6 cellular contexts compared by ENCODE assay signal in the genomic region with DNA sequence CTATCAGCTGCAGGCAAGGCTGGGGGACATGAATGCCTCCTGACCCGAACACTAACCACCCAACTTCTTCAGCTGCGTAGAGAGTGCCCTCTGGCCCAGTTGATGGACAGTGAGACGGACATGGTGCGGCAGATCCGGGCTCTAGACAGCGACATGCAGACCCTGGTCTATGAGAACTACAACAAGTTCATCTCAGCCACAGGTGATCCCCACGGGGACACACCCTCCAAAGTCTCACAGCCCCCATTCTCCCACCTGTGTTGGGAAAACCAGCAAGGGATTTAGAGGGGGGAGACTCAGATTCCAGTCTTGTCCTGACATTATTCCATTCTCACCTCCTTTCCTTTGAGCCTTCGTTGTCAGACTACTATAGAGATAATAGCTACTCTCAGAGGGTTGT. TPM values are rescaled to one million over a fixed set of nuclear protein-coding genes. Genes with fewer than 3 reads are reported as not detected.
A peak's percentile ranks its signal among the peaks of the same experiment; 100 is the strongest.
DNase-seq lines count a peak whose midpoint lies in the region; ATAC-seq, FAIRE-seq and TF ChIP-seq lines count a peak whose summit lies in the region.

No MANE protein-coding gene starts in this region.

- in situ Hi-C loops in GM13976 (cut with MboI; ENCODE audit: low sequenced_read_pairs, unreplicated experiment), result no loop called here

- WGBS in A549 (ENCODE audit: missing lambda C conversion rate), result 56% methylated on average over 8 of the region's 8 CpGs

- peaks cover 17% of the 10 kb centered on the region for H3K36me3 ChIP-seq in iPS-20b (ENCODE audit: insufficient read depth, low read depth, low read length)

- H3K4me3 ChIP-seq in A549 (peak overlapping the region; percentile 95), iPS-20b (ENCODE audit: low read length) (peak overlapping the region; percentile 81)

- ATAC-seq in A549, result peak; percentile 26 to 28; a peak in 4 of 6 replicates
- ATAC-seq in SK-N-SH treated with all-trans-retinoic acid at 6 μM for 48 hours, result peak; percentile 5; the same call in 2 of the 3 replicates
- ATAC-seq in GM18907 (IDR thresholded peaks at IDR 0.05; ENCODE audit: unreplicated experiment), result no peak

- FAIRE-seq in A549 (lab: Jason Lieb, UNC) (no peak), HTR-8/SVneo (lab: Jason Lieb, UNC) (no peak)

- DNase-seq in A549 (ENCODE audit: low read depth in 1 of 2, low spot score in 1 of 2) (no peak), GM13976 (ENCODE audit: low spot score) (no peak), HTR-8/SVneo (ENCODE audit: insufficient read length, low spot score) (no peak)

- H3K4me1 ChIP-seq in A549 (peaks cover 8% of the 10 kb centered on the region; the same call in 1 of the 3 replicates), iPS-20b (ENCODE audit: insufficient read depth, low read length) (0 out of 2 replicates have a peak, but pooled peaks cover 4% of the 10 kb centered on the region)

- H3K9ac ChIP-seq in iPS-20b (ENCODE audit: low read depth, low read length), result no peak overlapping the region; the same call in 1 of the 2 replicates

- H3K4me2 ChIP-seq in A549, result peak overlapping the region; percentile 98

- no peaks in the 10 kb centered on the region for H3K9me3 ChIP-seq in A549
- H3K9me3 ChIP-seq in iPS-20b (ENCODE audit: insufficient read depth, low read depth, low read length), result no peaks in the 10 kb centered on the region

- POLR2A ChIA-PET in A549 (lab: Yijun Ruan, JAX), result interaction anchor here (0.7 to 3.0 kb wide), 2 partner anchors 15 to 16 kb away, joined by 3 to 8 read pairs; a partner anchor contains a TSS

- H3K27ac ChIP-seq in A549, result peak overlapping the region; percentile 95 to 96
- H3K27ac ChIP-seq in iPS-20b (ENCODE audit: low read length), result no peak overlapping the region

- no peak for TF ChIP-seq POLR2A in A549 (IDR thresholded peaks at IDR 0.05; ENCODE audit: low read length)

- H3K27me3 ChIP-seq in iPS-20b (ENCODE audit: insufficient read depth, low read length), result no peaks in the 10 kb centered on the region

- CTCF ChIA-PET in A549 (lab: Yijun Ruan, JAX), result interaction anchor here (1.0 to 9.2 kb wide), 5 partner anchors 9 to 82 kb away, joined by 3 to 153 read pairs (median 5); a partner anchor contains a TSS

- TF ChIP-seq EP300 in A549 (IDR thresholded peaks at IDR 0.05), result no peak

- no peak for TF ChIP-seq CTCF in A549 (IDR thresholded peaks at IDR 0.05)
- TF ChIP-seq CTCF in GM13976 (IDR thresholded peaks at IDR 0.05; ENCODE audit: borderline replicate concordance, control extremely low read depth, extremely low read depth, insufficient read depth, missing control alignments), result no peak

- no peak for TF ChIP-seq RAD21 in A549 (conservative IDR thresholded peaks at IDR 0.05 in 1 of 2, IDR thresholded peaks at IDR 0.05 in 1 of 2)

TF ChIP-seq in A549, 52 proteins besides CTCF, POLR2A, EP300 and RAD21 (continues in another document):
- TF ChIP-seq NPAS2 (CRISPR knock-in tag; IDR thresholded peaks at IDR 0.05; ENCODE audit: borderline replicate concordance) (no peak), RARB (CRISPR knock-in tag; IDR thresholded peaks at IDR 0.05) (no peak), NR3C1 (IDR thresholded peaks at IDR 0.05) (no peak), POLR2AphosphoS2 (conservative IDR thresholded peaks at IDR 0.05; ENCODE audit: low read length) (no peak), CBX8 (IDR thresholded peaks at IDR 0.05) (no peak)
- TF ChIP-seq, protein P1, sequence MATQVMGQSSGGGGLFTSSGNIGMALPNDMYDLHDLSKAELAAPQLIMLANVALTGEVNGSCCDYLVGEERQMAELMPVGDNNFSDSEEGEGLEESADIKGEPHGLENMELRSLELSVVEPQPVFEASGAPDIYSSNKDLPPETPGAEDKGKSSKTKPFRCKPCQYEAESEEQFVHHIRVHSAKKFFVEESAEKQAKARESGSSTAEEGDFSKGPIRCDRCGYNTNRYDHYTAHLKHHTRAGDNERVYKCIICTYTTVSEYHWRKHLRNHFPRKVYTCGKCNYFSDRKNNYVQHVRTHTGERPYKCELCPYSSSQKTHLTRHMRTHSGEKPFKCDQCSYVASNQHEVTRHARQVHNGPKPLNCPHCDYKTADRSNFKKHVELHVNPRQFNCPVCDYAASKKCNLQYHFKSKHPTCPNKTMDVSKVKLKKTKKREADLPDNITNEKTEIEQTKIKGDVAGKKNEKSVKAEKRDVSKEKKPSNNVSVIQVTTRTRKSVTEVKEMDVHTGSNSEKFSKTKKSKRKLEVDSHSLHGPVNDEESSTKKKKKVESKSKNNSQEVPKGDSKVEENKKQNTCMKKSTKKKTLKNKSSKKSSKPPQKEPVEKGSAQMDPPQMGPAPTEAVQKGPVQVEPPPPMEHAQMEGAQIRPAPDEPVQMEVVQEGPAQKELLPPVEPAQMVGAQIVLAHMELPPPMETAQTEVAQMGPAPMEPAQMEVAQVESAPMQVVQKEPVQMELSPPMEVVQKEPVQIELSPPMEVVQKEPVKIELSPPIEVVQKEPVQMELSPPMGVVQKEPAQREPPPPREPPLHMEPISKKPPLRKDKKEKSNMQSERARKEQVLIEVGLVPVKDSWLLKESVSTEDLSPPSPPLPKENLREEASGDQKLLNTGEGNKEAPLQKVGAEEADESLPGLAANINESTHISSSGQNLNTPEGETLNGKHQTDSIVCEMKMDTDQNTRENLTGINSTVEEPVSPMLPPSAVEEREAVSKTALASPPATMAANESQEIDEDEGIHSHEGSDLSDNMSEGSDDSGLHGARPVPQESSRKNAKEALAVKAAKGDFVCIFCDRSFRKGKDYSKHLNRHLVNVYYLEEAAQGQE (IDR thresholded peaks at IDR 0.05), result no peak

TF ChIP-seq in SK-N-SH treated with all-trans-retinoic acid at 6 μM for 48 hours, 23 proteins besides CTCF, POLR2A, EP300 and RAD21:
- TF ChIP-seq TCF4 (CRISPR knock-in tag; IDR thresholded peaks at IDR 0.05; ENCODE audit: borderline replicate concordance), result no peak
- no peak for TF ChIP-seq ZC3H10 (CRISPR knock-in tag; IDR thresholded peaks at IDR 0.05)
- TF ChIP-seq TOX (CRISPR knock-in tag; IDR thresholded peaks at IDR 0.05; ENCODE audit: borderline replicate concordance), result no peak
- TF ChIP-seq SNAI2 (CRISPR knock-in tag; IDR thresholded peaks at IDR 0.05), result no peak
- TF ChIP-seq ISL1 (CRISPR knock-in tag; IDR thresholded peaks at IDR 0.05), result no peak
- TF ChIP-seq ZNF70 (CRISPR knock-in tag; IDR thresholded peaks at IDR 0.05), result no peak
- TF ChIP-seq ZFP30 (CRISPR knock-in tag; IDR thresholded peaks at IDR 0.05), result no peak
- no peak for TF ChIP-seq CSDC2 (CRISPR knock-in tag; IDR thresholded peaks at IDR 0.05)
- no peak for TF ChIP-seq PPARA (CRISPR knock-in tag; IDR thresholded peaks at IDR 0.05; ENCODE audit: borderline replicate concordance)
- TF ChIP-seq, protein P2, sequence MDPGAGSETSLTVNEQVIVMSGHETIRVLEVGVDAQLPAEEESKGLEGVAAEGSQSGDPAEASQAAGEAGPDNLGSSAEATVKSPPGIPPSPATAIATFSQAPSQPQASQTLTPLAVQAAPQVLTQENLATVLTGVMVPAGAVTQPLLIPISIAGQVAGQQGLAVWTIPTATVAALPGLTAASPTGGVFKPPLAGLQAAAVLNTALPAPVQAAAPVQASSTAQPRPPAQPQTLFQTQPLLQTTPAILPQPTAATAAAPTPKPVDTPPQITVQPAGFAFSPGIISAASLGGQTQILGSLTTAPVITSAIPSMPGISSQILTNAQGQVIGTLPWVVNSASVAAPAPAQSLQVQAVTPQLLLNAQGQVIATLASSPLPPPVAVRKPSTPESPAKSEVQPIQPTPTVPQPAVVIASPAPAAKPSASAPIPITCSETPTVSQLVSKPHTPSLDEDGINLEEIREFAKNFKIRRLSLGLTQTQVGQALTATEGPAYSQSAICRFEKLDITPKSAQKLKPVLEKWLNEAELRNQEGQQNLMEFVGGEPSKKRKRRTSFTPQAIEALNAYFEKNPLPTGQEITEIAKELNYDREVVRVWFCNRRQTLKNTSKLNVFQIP (CRISPR knock-in tag; IDR thresholded peaks at IDR 0.05; ENCODE audit: borderline replicate concordance, low read depth), result no peak
- no peak for TF ChIP-seq RARB (CRISPR knock-in tag; IDR thresholded peaks at IDR 0.05)
- no peak for TF ChIP-seq ZFP3 (CRISPR knock-in tag; IDR thresholded peaks at IDR 0.05)
TF ChIP-seq in SK-N-SH treated with all-trans-retinoic acid at 6 μM for 48 hours: peak in this region for 0.

RNA-seq across cellular contexts. Expression of a gene that starts 0.9 kb away (rescaled TPM):
- polyA plus RNA-seq in A549 (2011; rRNA removed) (37.2 and 44.7 TPM in 2 replicates), A549 (2017; fragmentation: RNase III; extraction: RNeasy Plus Mini Kit Qiagen cat#74134 plus additional on column Dnase treatment) (46.7 to 51.7 TPM (median 51.0 TPM) in 3 replicates)
- polyA plus RNA-seq in A549 (2012; cell fraction: cytosol; rRNA removed), result 64.6 and 84.0 TPM in 2 replicates
- polyA plus RNA-seq in A549 (2012; cell fraction: nucleus; rRNA removed), result 183 and 198 TPM in 2 replicates
- polyA minus RNA-seq in A549 (2011; rRNA and poly(A)+ RNA removed), result 118 and 162 TPM in 2 replicates

RNA-seq across cellular contexts. Expression of a gene that starts 12.9 kb away (rescaled TPM):
- polyA plus RNA-seq in A549 (2011; rRNA removed) (27.7 and 30.1 TPM in 2 replicates), A549 (2017; fragmentation: RNase III; extraction: RNeasy Plus Mini Kit Qiagen cat#74134 plus additional on column Dnase treatment) (29.2 to 33.5 TPM (median 31.7 TPM) in 3 replicates)
- polyA plus RNA-seq in A549 (2012; cell fraction: cytosol; rRNA removed), result 52.7 and 56.5 TPM in 2 replicates
- polyA plus RNA-seq in A549 (2012; cell fraction: nucleus; rRNA removed), result 71.8 and 82.0 TPM in 2 replicates
- 34.6 and 49.0 TPM in 2 replicates for polyA minus RNA-seq in A549 (2011; rRNA and poly(A)+ RNA removed)

RNA-seq across cellular contexts. Expression of a gene that starts 13.1 kb away (rescaled TPM):
- polyA plus RNA-seq in A549 (2011; rRNA removed), result 28.0 and 30.9 TPM in 2 replicates
- 42.1 and 45.1 TPM in 2 replicates for polyA plus RNA-seq in A549 (2012; cell fraction: cytosol; rRNA removed)
- polyA plus RNA-seq in A549 (2012; cell fraction: nucleus; rRNA removed), result 46.9 and 59.8 TPM in 2 replicates
- 43.1 to 46.0 TPM (median 44.1 TPM) in 3 replicates for polyA plus RNA-seq in A549 (2017; fragmentation: RNase III; extraction: RNeasy Plus Mini Kit Qiagen cat#74134 plus additional on column Dnase treatment)
- polyA minus RNA-seq in A549 (2011; rRNA and poly(A)+ RNA removed), result 20.6 and 21.4 TPM in 2 replicates

RNA-seq across cellular contexts. Expression of a gene that starts 14.7 kb away (rescaled TPM):
- polyA plus RNA-seq in A549 (2011; rRNA removed) (8.2 and 9.6 TPM in 2 replicates), A549 (2017; fragmentation: RNase III; extraction: RNeasy Plus Mini Kit Qiagen cat#74134 plus additional on column Dnase treatment) (6.9 to 9.7 TPM (median 8.2 TPM) in 3 replicates)
- polyA plus RNA-seq in A549 (2012; cell fraction: cytosol; rRNA removed), result 7.9 and 10.1 TPM in 2 replicates
- 31.1 and 39.4 TPM in 2 replicates for polyA plus RNA-seq in A549 (2012; cell fraction: nucleus; rRNA removed)
- 8.6 and 19.4 TPM in 2 replicates for polyA minus RNA-seq in A549 (2011; rRNA and poly(A)+ RNA removed)

RNA-seq across cellular contexts. Expression of a gene that starts 20.6 kb away (rescaled TPM):
- polyA plus RNA-seq in A549 (2011; rRNA removed) (5.5 and 6.0 TPM in 2 replicates), A549 (2017; fragmentation: RNase III; extraction: RNeasy Plus Mini Kit Qiagen cat#74134 plus additional on column Dnase treatment) (12.4 to 14.0 TPM (median 13.5 TPM) in 3 replicates)
- polyA plus RNA-seq in A549 (2012; cell fraction: cytosol; rRNA removed), result 9.8 and 15.8 TPM in 2 replicates
- 13.8 and 21.4 TPM in 2 replicates for polyA plus RNA-seq in A549 (2012; cell fraction: nucleus; rRNA removed)
- polyA minus RNA-seq in A549 (2011; rRNA and poly(A)+ RNA removed), result 2.9 and 4.0 TPM in 2 replicates
